8 cellular contexts compared by ENCODE assay signal in the genomic region with DNA sequence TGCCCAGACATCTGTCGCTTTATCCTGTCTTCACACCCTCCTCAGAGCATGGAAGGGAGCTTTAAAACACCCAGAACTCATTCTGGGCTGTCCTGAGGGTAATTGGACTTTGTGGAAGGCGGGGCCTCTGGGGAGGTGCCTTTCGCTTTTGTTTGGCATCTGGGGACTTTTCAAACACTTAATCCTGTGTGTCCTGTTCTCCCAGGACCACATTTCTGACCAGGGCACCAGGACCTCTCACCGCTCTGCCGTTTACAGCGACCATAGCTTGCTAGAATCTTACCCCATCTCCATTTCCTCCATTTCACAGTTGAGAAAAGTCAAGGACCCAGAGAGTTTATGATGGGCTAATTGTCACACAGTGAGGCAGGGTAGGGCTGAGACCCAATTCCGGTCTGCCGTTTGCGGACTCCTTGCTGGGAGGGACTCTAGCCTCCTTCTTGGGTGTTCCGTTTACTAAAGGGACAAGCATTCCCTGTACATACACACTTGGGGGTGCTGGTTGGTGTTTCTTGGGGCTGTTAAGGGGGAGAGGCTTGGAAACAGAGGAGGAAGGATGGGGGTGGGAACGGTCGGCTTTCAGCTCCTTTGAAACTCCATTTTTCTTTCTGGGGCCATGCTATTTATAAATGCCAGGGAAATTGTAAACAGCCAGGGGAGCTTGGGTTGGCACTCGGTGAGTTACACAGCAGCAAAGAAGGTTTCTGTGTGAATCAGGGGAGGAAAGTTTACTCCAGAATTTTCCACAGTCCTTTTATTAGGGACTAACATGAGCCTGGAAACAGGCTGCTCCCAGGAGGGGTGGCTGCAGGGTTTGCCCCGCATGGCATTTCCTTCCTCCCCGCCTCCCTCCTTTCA. TPM values are rescaled to one million over a fixed set of nuclear protein-coding genes. Genes with fewer than 3 reads are reported as not detected.
DNase-seq lines count a peak whose midpoint lies in the region; ATAC-seq, FAIRE-seq and TF ChIP-seq lines count a peak whose summit lies in the region.

No MANE protein-coding gene starts in this region.

- no peaks in the 10 kb centered on the region for H4K20me1 ChIP-seq in GM12878 (ENCODE audit: control insufficient read depth, insufficient read depth)
- H4K20me1 ChIP-seq in keratinocyte (ENCODE audit: control insufficient read depth, extremely low read depth, insufficient read depth, low read length), result no peaks in the 10 kb centered on the region

- H3K36me3 Mint-ChIP-seq in HFFc6 (ENCODE audit: low read depth), result peaks cover 21% of the 10 kb centered on the region

- peaks cover 16% of the 10 kb centered on the region for H3K4me1 ChIP-seq in GM12878 (ENCODE audit: control insufficient read depth, insufficient read depth, low read length)
- H3K4me1 ChIP-seq in keratinocyte (ENCODE audit: control insufficient read depth, extremely low read depth, insufficient read depth, low read length), result peaks cover 24% of the 10 kb centered on the region
- peaks cover 40 to 76% (median 61%) of the 10 kb centered on the region in 4 donors for H3K4me1 ChIP-seq in stomach

- ATAC-seq in GM12878 (peak; percentile 14), GM21367 (IDR thresholded peaks at IDR 0.05; ENCODE audit: unreplicated experiment) (no peak), GM21381 (IDR thresholded peaks at IDR 0.05; ENCODE audit: unreplicated experiment) (no peak)

- dilution Hi-C loops in keratinocyte (cut with MboI; ENCODE audit: extremely low pct_ligation_motif_present, low sequenced_read_pairs), result no loop called here

- SMC1A ChIA-PET in GM12878 (lab: Charles Lee; ENCODE audit: uncharacterized antibody, unreplicated experiment), result interaction anchor here (1.5 kb wide), 1 partner anchor 57 kb away, joined by 7 read pairs; no protein-coding TSS in a partner anchor

- RAD21 ChIA-PET in GM12878 (lab: Charles Lee; ENCODE audit: unreplicated experiment), result interaction anchor here (1.4 kb wide), 1 partner anchor 55 kb away, joined by 3 read pairs; no protein-coding TSS in a partner anchor

- peak overlapping the region; percentile 77 for H3K27ac ChIP-seq in AG04450 (ENCODE audit: low read depth, low read length)
- H3K27ac ChIP-seq in GM12878 (ENCODE audit: control insufficient read depth, insufficient read depth), result no peak overlapping the region
- H3K27ac ChIP-seq in keratinocyte (ENCODE audit: control insufficient read depth, insufficient read depth, low read length), result peak overlapping the region; percentile 53
- peak overlapping the region; percentile 93 to 96 (median 95) for H3K27ac ChIP-seq in stomach

- H2AFZ ChIP-seq in GM12878 (ENCODE audit: control insufficient read depth, low read depth, low read length), result peak overlapping the region; percentile 6
- H2AFZ ChIP-seq in keratinocyte (ENCODE audit: control insufficient read depth, low read length), result peak overlapping the region; percentile 16

- TF ChIP-seq CTCF in AG04450 (IDR thresholded peaks at IDR 0.05; ENCODE audit: low read depth, low read length) (no peak), HFFc6 (IDR thresholded peaks at IDR 0.05) (peak; percentile 19), GM12878 (IDR thresholded peaks at IDR 0.05 in 2 of 3, conservative IDR thresholded peaks at IDR 0.05 in 1 of 3; ENCODE audit: control insufficient read depth in 2 of 3, extremely low read depth in 1 of 3, insufficient read depth in 1 of 3, low read depth in 3 of 3, low read length in 3 of 3) (no peak), keratinocyte (optimal IDR thresholded peaks at IDR 0.05 in 1 of 3, IDR thresholded peaks at IDR 0.05 in 1 of 3, conservative IDR thresholded peaks at IDR 0.05 in 1 of 3; ENCODE audit: extremely low read depth in 1 of 3, insufficient read depth in 2 of 3, low read length in 3 of 3) (no peak), stomach (IDR thresholded peaks at IDR 0.05) (no peak)

- peak overlapping the region; percentile 92 for H3K4me3 Mint-ChIP-seq in HFFc6

- no TSS peak for BruUV-seq in GM12878 (replicated peaks; lab: Mats Ljungman, UMichigan)

- TF ChIP-seq EP300 in GM12878 (IDR thresholded peaks at IDR 0.05; ENCODE audit: borderline replicate concordance in 1 of 2, control insufficient read depth in 1 of 2, low read depth in 2 of 2, low read length in 2 of 2) (no peak), stomach (IDR thresholded peaks at IDR 0.05) (no peak)

- WGBS in GM12878 (ENCODE audit: insufficient coverage, insufficient replicate concordance, low lambda C conversion rate, missing lambda C conversion rate), result 85% methylated on average over 15 of the region's 15 CpGs
- 10 to 19% (median 14%) methylated on average over 15 of the region's 15 CpGs for WGBS in stomach, 5 donors

- H3K4me3 ChIP-seq in AG04450 (ENCODE audit: low read depth, low read length) (peak overlapping the region; percentile 93), GM12878 (peak overlapping the region; percentile 87; the same call in 1 of the 2 replicates), keratinocyte (ENCODE audit: control insufficient read depth in 2 of 3, extremely low read depth in 1 of 3, insufficient read depth in 2 of 3, low read depth in 1 of 3, low read length in 3 of 3) (peak overlapping the region; percentile 67 to 92 (median 83)), stomach (peak overlapping the region; percentile 79 to 90 (median 88))

- DNase-seq in AG04450 (ENCODE audit: low read depth, low spot score) (no peak), HFFc6 (peak; percentile 57), GM12878 (ENCODE audit: low read depth, low spot score) (no peak), keratinocyte (ENCODE audit: low read depth, low spot score) (no peak), stomach (peak; percentile 61), germinal center (ENCODE audit: low spot score) (no peak)

- H3K4me1 Mint-ChIP-seq in HFFc6 (ENCODE audit: low read depth), result peaks cover 71% of the 10 kb centered on the region

- peak overlapping the region; percentile 90 for H3K27ac Mint-ChIP-seq in HFFc6

- peaks cover 1% of the 10 kb centered on the region for H3K27me3 Mint-ChIP-seq in HFFc6 (ENCODE audit: insufficient read depth)

- POLR2A ChIA-PET in AG04450 (lab: Yijun Ruan, JAX) (interaction anchor here (2.3 to 3.7 kb wide), 2 partner anchors 9 to 17 kb away, joined by 7 to 55 read pairs; no protein-coding TSS in a partner anchor), GM12878 (lab: Charles Lee) (interaction anchor here (0.6 to 1.1 kb wide), 3 partner anchors 17 to 112 kb away, joined by 3 read pairs; no protein-coding TSS in a partner anchor)

- CTCF ChIA-PET in AG04450 (lab: Charles Lee), result interaction anchor here (0.6 to 4.0 kb wide), 6 partner anchors 9 to 1766 kb away, joined by 3 to 33 read pairs (median 6); a partner anchor contains a TSS
- CTCF ChIA-PET in GM12878 (lab: Yijun Ruan, JAX), result interaction anchor here (0.9 to 4.5 kb wide), 3 partner anchors 9 to 131 kb away, joined by 3 to 33 read pairs (median 5); no protein-coding TSS in a partner anchor

- peaks cover 3% of the 10 kb centered on the region for H3K9me1 ChIP-seq in keratinocyte (ENCODE audit: control insufficient read depth, extremely low read depth, insufficient read depth, low read length)

- H3K9me3 Mint-ChIP-seq in HFFc6, result no peaks in the 10 kb centered on the region

- H3K9me3 ChIP-seq in AG04450 (ENCODE audit: control insufficient read depth, insufficient read depth, low read length) (peaks cover 4% of the 10 kb centered on the region; the same call in 1 of the 2 replicates), GM12878 (replicated peaks; ENCODE audit: control insufficient read depth, insufficient read depth, low read length) (no peaks in the 10 kb centered on the region), keratinocyte (ENCODE audit: control insufficient read depth, low read depth, low read length) (no peaks in the 10 kb centered on the region), stomach (no peaks in the 10 kb centered on the region)

- TF ChIP-seq RAD21 in GM12878 (IDR thresholded peaks at IDR 0.05; ENCODE audit: insufficient read depth, low read depth, low read length), result no peak

- H3K27me3 ChIP-seq in AG04450 (ENCODE audit: control insufficient read depth, insufficient read depth, low read length) (peaks cover 2% of the 10 kb centered on the region), GM12878 (replicated peaks in 1 of 2; ENCODE audit: control insufficient read depth in 2 of 2, insufficient read depth in 2 of 2, low read length in 1 of 2) (no peaks in the 10 kb centered on the region), keratinocyte (ENCODE audit: control insufficient read depth, extremely low read depth, insufficient read depth, low read length) (no peaks in the 10 kb centered on the region), stomach (no peaks in the 10 kb centered on the region)

- TF ChIP-seq POLR2A in GM12878 (IDR thresholded peaks at IDR 0.05; ENCODE audit: low read depth, low read length) (no peak), stomach (IDR thresholded peaks at IDR 0.05) (peak in 1 of 4 donors; percentile 33)

- intact Hi-C loops in GM12878 (cut with micrococcal nuclease; ENCODE audit: unreplicated experiment) (no loop called here), stomach (cut with DNase I; ENCODE audit: low total_unique reads) (loop anchor here (5.0 kb wide), 1 partner anchor 57 kb away; no protein-coding TSS in a partner anchor)

- in situ Hi-C loops in GM12878 (cut with MboI), result no loop called here

- no peak for FAIRE-seq in GM12878 (lab: Jason Lieb, UNC)
- FAIRE-seq in keratinocyte (lab: Jason Lieb, UNC), result peak; percentile 46

- H3K9ac ChIP-seq in GM12878 (ENCODE audit: control insufficient read depth, insufficient read depth, low read length) (no peak overlapping the region), keratinocyte (ENCODE audit: control insufficient read depth, extremely low read depth, insufficient read depth, low read length) (peak overlapping the region; percentile 81)

- no peaks in the 10 kb centered on the region for H3K36me3 ChIP-seq in GM12878 (ENCODE audit: control insufficient read depth in 2 of 2, insufficient read depth in 2 of 2, low read length in 1 of 2)
- peaks cover 3 to 7% of the 10 kb centered on the region in 2 experiments for H3K36me3 ChIP-seq in keratinocyte (ENCODE audit: control insufficient read depth in 2 of 2, extremely low read depth in 1 of 2, insufficient read depth in 2 of 2, low read length in 2 of 2)
- no peaks in the 10 kb centered on the region for H3K36me3 ChIP-seq in stomach

- peak overlapping the region; percentile 96 for H3K4me2 ChIP-seq in GM12878 (ENCODE audit: control insufficient read depth, insufficient read depth)
- H3K4me2 ChIP-seq in keratinocyte (ENCODE audit: control insufficient read depth, extremely low read depth, insufficient read depth, low read depth, low read length), result peak overlapping the region; percentile 98

- H3K79me2 ChIP-seq in GM12878 (ENCODE audit: control insufficient read depth, insufficient read depth, low read length), result no peaks in the 10 kb centered on the region
- H3K79me2 ChIP-seq in keratinocyte (ENCODE audit: control insufficient read depth, insufficient read depth, low read length), result peaks cover 40% of the 10 kb centered on the region

RNA-seq across cellular contexts. Expression of a gene that starts 1.3 kb away (rescaled TPM):
- polyA plus RNA-seq in AG04450 (2011; rRNA removed) (421 and 565 TPM in 2 replicates), GM12878 (2011; rRNA removed) (6.1 and 7.8 TPM in 2 replicates), GM12878 (2014; fragmentation: Illumina TruSeq; extraction: Trizol) (3.9 and 6.5 TPM in 2 replicates), GM12878 (2014; fragmentation: Nextera tagmentation; extraction: Ambion mirVana) (under 1 TPM; 0.66 to 0.84 TPM), GM12878 (2014; rRNA removed) (9.2 and 9.8 TPM in 2 replicates), GM12878 (2016; fragmentation: Nextera tagmentation; extraction: Ambion mirVana) (1 to 10 TPM; 5.2 to 6.1 TPM), keratinocyte (166 to 348 TPM (median 287 TPM) in 3 replicates), stomach (100 to 1,000 TPM; 215 to 742 (median 424) TPM)
- polyA minus RNA-seq in AG04450 (2011; rRNA and poly(A)+ RNA removed), result 513 and 805 TPM in 2 replicates
- 100 to 1,000 TPM; 288 to 394 (median 318) TPM for total RNA-seq in HFFc6 (2021; fragmentation: NEBNext Ultra II Directional; extraction: Animal tissue kit (Norgen Biotek cat#: 25700))
- 13.7 and 17.1 TPM in 2 replicates for total RNA-seq in GM12878 (2013; cell fraction: nucleolus; rRNA removed)
- total RNA-seq in GM12878 (2014; rRNA removed) (6.3 and 8.1 TPM in 2 replicates), GM12878 (2014; rRNA removed; fragmentation: Illumina TruSeq; extraction: Trizol) (5.1 and 5.9 TPM in 2 replicates), GM12878 (2021) (6.5 and 7.7 TPM in 2 replicates), stomach (100 to 1,000 TPM; 385 to 909 (median 565) TPM)
- 4.3 TPM for polyA plus RNA-seq in GM12878 (2011; ENCODE audit: low read depth)
- polyA plus RNA-seq in GM12878 (2011; cell fraction: cytosol; rRNA removed), result 8.4 and 11.9 TPM in 2 replicates
- 22.8 and 23.2 TPM in 2 replicates for polyA plus RNA-seq in GM12878 (2011; cell fraction: nucleus; rRNA removed)
- 8.2 and 11.0 TPM in 2 replicates for polyA plus RNA-seq in GM12878 (2012)
- 11.2 and 16.5 TPM in 2 replicates for polyA minus RNA-seq in GM12878 (2011; rRNA and poly(A)+ RNA removed)
- polyA minus RNA-seq in GM12878 (2011; cell fraction: cytosol; rRNA and poly(A)+ RNA removed), result 4.4 and 4.6 TPM in 2 replicates
- polyA minus RNA-seq in GM12878 (2011; cell fraction: nucleus; rRNA and poly(A)+ RNA removed), result 11.7 and 18.0 TPM in 2 replicates
- polyA plus RNA-seq in keratinocyte (2011; ENCODE audit: low read depth), result 619 TPM
- polyA plus RNA-seq in keratinocyte (2011; cell fraction: cytosol; rRNA removed), result 156 and 282 TPM in 2 replicates
- polyA plus RNA-seq in keratinocyte (2011; cell fraction: nucleus; rRNA removed), result 255 and 339 TPM in 2 replicates
- polyA plus RNA-seq in keratinocyte (2012; ENCODE audit: low replicate concordance), result 221 and 240 TPM in 2 replicates
- 343 to 723 TPM (median 389 TPM) in 3 replicates for polyA minus RNA-seq in keratinocyte
- polyA minus RNA-seq in keratinocyte (2011; cell fraction: cytosol; rRNA and poly(A)+ RNA removed), result 504 TPM
- 333 and 379 TPM in 2 replicates for polyA minus RNA-seq in keratinocyte (2011; cell fraction: nucleus; rRNA and poly(A)+ RNA removed)

Comparison
In these comparisons a context has a peak if more than half of its experiments do, and no peak if none do; other contexts are left out.
1. DNase-seq: peak in HFFc6 (single experiment) and stomach (single experiment); none in AG04450 (single experiment), GM12878 (single experiment), keratinocyte (single experiment) and germinal center (single experiment).
2. RNA of a gene that starts 1.3 kb away (polyA plus RNA-seq): 215 to 742 TPM in stomach, 421 to 565 TPM in AG04450 and 156 to 619 TPM in keratinocyte; 0.66 to 23.2 TPM in GM12878; every median in the first group is over 4 times any median in the second.
3. Peak in every context shown above with its lines, with median percentiles within 50 percentile points of each other: H3K4me3 ChIP-seq.